In the genomic region with DNA sequence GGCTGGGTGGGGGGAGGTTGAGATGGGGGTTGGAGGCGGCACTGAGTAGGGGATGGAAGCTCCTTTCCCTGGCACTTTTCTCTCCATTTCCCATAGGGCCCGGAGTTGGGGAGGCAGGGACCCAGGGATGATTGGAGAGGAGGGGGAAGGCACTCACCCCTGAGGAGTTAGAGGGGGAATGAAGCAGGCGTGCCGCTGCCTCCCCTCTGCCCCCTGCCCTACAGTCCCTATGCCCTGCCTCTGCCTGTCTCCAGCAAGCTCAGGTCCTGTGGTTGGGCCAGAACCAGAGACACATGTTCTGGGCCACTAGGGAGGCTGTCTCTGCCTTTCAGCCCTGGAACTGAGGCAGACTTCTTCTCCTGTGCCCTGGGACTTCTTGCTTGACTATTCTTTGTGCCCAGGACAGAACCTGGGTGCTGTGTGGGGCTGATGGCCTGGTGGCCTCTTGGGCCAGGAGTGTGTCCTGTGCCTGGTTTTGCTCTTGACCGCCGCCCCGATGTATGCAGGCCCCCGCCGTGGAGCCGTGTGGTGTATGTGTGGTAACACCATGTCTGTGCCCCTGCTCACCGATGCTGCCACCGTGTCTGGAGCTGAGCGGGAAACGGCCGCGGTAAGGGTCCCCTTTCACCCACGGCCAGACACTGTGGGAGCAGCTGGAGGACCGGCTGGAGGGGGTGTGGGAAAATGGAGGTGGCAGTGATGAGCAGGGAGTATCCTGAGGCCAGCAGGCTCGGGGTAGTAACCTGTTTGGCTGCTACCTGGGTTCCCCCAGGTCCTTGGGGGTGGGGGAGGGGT, we compare ENCODE assay signal across 2 cellular contexts.
TF ChIP-seq lines count a peak whose summit lies in the region.

No MANE protein-coding gene starts in this region.

TF ChIP-seq in HCT116, 20 proteins besides CTCF, POLR2A, EP300 and RAD21 (continued from another document):
- TF ChIP-seq, protein P1, sequence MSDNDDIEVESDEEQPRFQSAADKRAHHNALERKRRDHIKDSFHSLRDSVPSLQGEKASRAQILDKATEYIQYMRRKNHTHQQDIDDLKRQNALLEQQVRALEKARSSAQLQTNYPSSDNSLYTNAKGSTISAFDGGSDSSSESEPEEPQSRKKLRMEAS (IDR thresholded peaks at IDR 0.05), result no peak
- no peak for TF ChIP-seq EZH2 (IDR thresholded peaks at IDR 0.05)
- no peak for TF ChIP-seq ELF1 (IDR thresholded peaks at IDR 0.05; ENCODE audit: borderline replicate concordance, low read depth)
- no peak for TF ChIP-seq SRF (IDR thresholded peaks at IDR 0.05; ENCODE audit: low read depth)
- no peak for TF ChIP-seq ZBTB33 (IDR thresholded peaks at IDR 0.05; ENCODE audit: extremely low read depth, insufficient replicate concordance, low read length)
- TF ChIP-seq SP1 (IDR thresholded peaks at IDR 0.05; ENCODE audit: low read depth), result no peak
- no peak for TF ChIP-seq EZH2phosphoT487 (IDR thresholded peaks at IDR 0.05; ENCODE audit: borderline replicate concordance)
- TF ChIP-seq SIN3A (IDR thresholded peaks at IDR 0.05; ENCODE audit: low read depth), result no peak
- TF ChIP-seq CEBPB (IDR thresholded peaks at IDR 0.05; ENCODE audit: low read depth), result no peak
- no peak for TF ChIP-seq POLR2AphosphoS5 (IDR thresholded peaks at IDR 0.05; ENCODE audit: low read depth, low read length)
TF ChIP-seq in HCT116: peak in this region for 0.

TF ChIP-seq in WTC11, 78 proteins besides CTCF, POLR2A, EP300 and RAD21 (continued from another document):
- TF ChIP-seq, protein P1 (CRISPR knock-in tag; IDR thresholded peaks at IDR 0.05), result no peak
- TF ChIP-seq GABPB1 (CRISPR knock-in tag; IDR thresholded peaks at IDR 0.05) (no peak), ATF6 (CRISPR knock-in tag; IDR thresholded peaks at IDR 0.05) (no peak), RELA (CRISPR knock-in tag; IDR thresholded peaks at IDR 0.05; ENCODE audit: borderline replicate concordance) (no peak), ZNF121 (CRISPR knock-in tag; IDR thresholded peaks at IDR 0.05) (no peak), AR (CRISPR knock-in tag; IDR thresholded peaks at IDR 0.05) (no peak)
